In genomic region chr9:135726138-135726853, GRCh38 we compare ENCODE assay signal across 26 cellular contexts. TPM values are rescaled to one million over a fixed set of nuclear protein-coding genes. Genes with fewer than 3 reads are reported as not detected.
DNase-seq lines count a peak whose midpoint lies in the region; ATAC-seq and TF ChIP-seq lines count a peak whose summit lies in the region.
"Had no signal": no experiment of that assay in that cellular context is flagged by ENCODE, and none has a peak within 500 bp of the region (broad histone marks: within the 10 kb centered on the region; RNA-seq: fewer than 3 reads in every experiment).

No MANE protein-coding gene starts in this region.

- BruUV-seq in OCI-LY7 (replicated peaks; lab: Mats Ljungman, UMichigan): no TSS peak

- no peak overlapping the region for H3T11ph ChIP-seq in H9 (ENCODE audit: low read length)

- H3K36me3 ChIP-seq in OCI-LY7 (ENCODE audit: insufficient read depth, low read length) (no peaks in the 10 kb centered on the region), osteoblast (ENCODE audit: insufficient read depth, low read length) (no peaks in the 10 kb centered on the region)
- H3K36me3 ChIP-seq: left ventricle myocardium inferior, stomach had no signal

- POLR2A ChIA-PET in OCI-LY7 (lab: Charles Lee): no interaction called here

- WGBS in H9 (ENCODE audit: extremely low coverage, insufficient read length, low lambda C conversion rate): 100% methylated on average over 1 of the region's 16 CpGs

- H3K4me2 ChIP-seq in H9 (ENCODE audit: insufficient read depth, insufficient read length, low read length) (no peak overlapping the region), OCI-LY7 (ENCODE audit: low read length) (no peak overlapping the region), osteoblast (ENCODE audit: insufficient read depth, low read length) (no peak overlapping the region)
- H3K4me2 ChIP-seq: hepatocyte had no signal

- H3K4me3 ChIP-seq in OCI-LY7 (ENCODE audit: low read depth, low read length, poor library complexity, severe bottlenecking) (no peak overlapping the region), epithelial cell of proximal tubule (ENCODE audit: low read depth, low read length) (no peak overlapping the region), osteoblast (ENCODE audit: insufficient read depth, low read length) (no peak overlapping the region)
- H3K4me3 ChIP-seq: hepatocyte, left ventricle myocardium inferior, stomach had no signal

- H3K4me1 Mint-ChIP-seq in H9: peaks cover 14 to 17% of the 10 kb centered on the region in 2 experiments
- H3K4me1 Mint-ChIP-seq: CD8-positive, alpha-beta memory T cell; nephron had no signal

- TF ChIP-seq CTCF in H9 (conservative IDR thresholded peaks at IDR 0.05): peak; percentile 38; the same call in 2 of the 3 replicates
- peak; percentile 30; the same call in 1 of the 2 replicates for TF ChIP-seq CTCF in OCI-LY7 (conservative IDR thresholded peaks at IDR 0.05; ENCODE audit: low read length)
- peak; percentile 6 for TF ChIP-seq CTCF in epithelial cell of proximal tubule (conservative IDR thresholded peaks at IDR 0.05; ENCODE audit: low read depth, low read length)
- TF ChIP-seq CTCF in GM13977 (IDR thresholded peaks at IDR 0.05; ENCODE audit: extremely low read depth, insufficient read depth, missing control alignments): no peak
- TF ChIP-seq CTCF in osteoblast (IDR thresholded peaks at IDR 0.05; ENCODE audit: extremely low read depth, low read depth, low read length): no peak

- peaks cover 7% of the 10 kb centered on the region for H3K27me3 Mint-ChIP-seq in H9 (ENCODE audit: low read depth)

- no peaks in the 10 kb centered on the region for H3K23me2 ChIP-seq in H9 (ENCODE audit: insufficient read length, low read depth, low read length, poor library complexity, severe bottlenecking)

- CTCF ChIA-PET in OCI-LY7 (lab: Charles Lee; ENCODE audit: unreplicated experiment): no interaction called here

- peaks cover 8% of the 10 kb centered on the region in 2 experiments for H3K9me3 Mint-ChIP-seq in H9

- H3K27me3 ChIP-seq in H9 (ENCODE audit: insufficient read depth, low read length) (0 out of 2 replicates have a peak, but pooled peaks cover 2% of the 10 kb centered on the region), osteoblast (ENCODE audit: insufficient read depth, low read length) (peaks cover 7% of the 10 kb centered on the region)
- H3K27me3 ChIP-seq: hepatocyte had no signal

- no peak overlapping the region for H3K9ac ChIP-seq in H9 (ENCODE audit: extremely low read depth, insufficient read length, low read length)

- DNase-seq in D341Med (ENCODE audit: low spot score) (peak; percentile 54), H9 (no peak), OCI-LY7 (ENCODE audit: low spot score) (no peak), epithelial cell of proximal tubule (ENCODE audit: low read depth) (no peak), ACHN (no peak), GM13977 (ENCODE audit: low spot score) (no peak), osteoblast (ENCODE audit: insufficient read length, low spot score, missing footprints) (no peak)
- DNase-seq: activated effector memory CD4-positive, alpha-beta T cell treated with anti-CD3 and anti-CD28 coated beads, Interleukin-2, amount 50 U/mL, for 16 hours; CD8-positive, alpha-beta memory T cell; DND-41; Kasumi-1; left ventricle myocardium inferior; midbrain; NCI-H1436; NCI-H2171; NCI-H526; OCI-M1; stomach; trophoblast cell had no signal

- no peak overlapping the region for H2AK5ac ChIP-seq in H9 (ENCODE audit: insufficient read length, low read length)

- H4K20me1 ChIP-seq in H9 (ENCODE audit: control insufficient read depth, insufficient read depth, insufficient read length) (no peaks in the 10 kb centered on the region), OCI-LY7 (ENCODE audit: insufficient read depth, low read length) (no peaks in the 10 kb centered on the region), osteoblast (ENCODE audit: insufficient read depth, low read length) (no peaks in the 10 kb centered on the region)

- no peak overlapping the region for H3K23ac ChIP-seq in H9 (ENCODE audit: insufficient read length, low read depth, low read length)

- H3K4ac ChIP-seq in H9 (ENCODE audit: low read depth, low read length): no peak overlapping the region

- no peak overlapping the region for H4K91ac ChIP-seq in H9 (ENCODE audit: insufficient read length, low read depth, low read length)

- no peak overlapping the region for H2BK120ac ChIP-seq in H9 (ENCODE audit: low read depth, low read length, poor library complexity, severe bottlenecking)

- no peak overlapping the region for H2BK12ac ChIP-seq in H9 (ENCODE audit: insufficient read length, low read depth, low read length)

- H3K27ac ChIP-seq in H9 (ENCODE audit: insufficient read length, low read depth, low read length): no peak overlapping the region
- no peak overlapping the region for H3K27ac ChIP-seq in OCI-LY7 (ENCODE audit: low read depth, low read length, poor library complexity, severe bottlenecking)
- H3K27ac ChIP-seq in osteoblast (ENCODE audit: low read depth, low read length): no peak overlapping the region
- H3K27ac ChIP-seq: hepatocyte, left ventricle myocardium inferior, stomach had no signal

- H3K27ac Mint-ChIP-seq in H9: no peak overlapping the region
- H3K27ac Mint-ChIP-seq: CD8-positive, alpha-beta memory T cell; nephron; progenitor cell of endocrine pancreas had no signal

- H3K36me3 Mint-ChIP-seq in H9 (ENCODE audit: insufficient read depth in 1 of 3, low read depth in 3 of 3): peaks cover 3 to 9% (median 6%) of the 10 kb centered on the region in 3 experiments

- H2BK5ac ChIP-seq in H9 (ENCODE audit: insufficient read length, low read length): no peak overlapping the region

- intact Hi-C loops in OCI-LY7 (cut with micrococcal nuclease; ENCODE audit: unreplicated experiment): no loop called here

- H3K14ac ChIP-seq in H9 (ENCODE audit: insufficient read depth, low read length): no peak overlapping the region

- H4K5ac ChIP-seq in H9 (ENCODE audit: insufficient read length, low read depth, low read length): no peak overlapping the region

- no peaks in the 10 kb centered on the region for H3K79me2 ChIP-seq in H9 (ENCODE audit: insufficient read depth, low read length)
- no peaks in the 10 kb centered on the region for H3K79me2 ChIP-seq in OCI-LY7 (ENCODE audit: insufficient read depth, low read depth, low read length)
- no peaks in the 10 kb centered on the region for H3K79me2 ChIP-seq in osteoblast (ENCODE audit: insufficient read depth, low read length)
- H3K79me2 ChIP-seq: hepatocyte had no signal

- in situ Hi-C loops in ACHN (cut with HindIII; ENCODE audit: low pct_ligation_motif_present, low pct_unique_long_range_greater_than_20kb, low sequenced_read_pairs) (no loop called here), GM13977 (cut with MboI; ENCODE audit: low pct_unique_long_range_greater_than_20kb, low sequenced_read_pairs, unreplicated experiment) (no loop called here)

- H4K8ac ChIP-seq in H9 (replicated peaks; ENCODE audit: insufficient read length, low read depth, low read length): no peak overlapping the region

- ATAC-seq in GM19328 (IDR thresholded peaks at IDR 0.05; ENCODE audit: unreplicated experiment): no peak

- H3K56ac ChIP-seq in H9 (ENCODE audit: insufficient read length, low read depth, low read length): no peak overlapping the region

- H3K9me3 ChIP-seq in H9 (ENCODE audit: control insufficient read depth, low read depth, low read length) (no peaks in the 10 kb centered on the region), OCI-LY7 (ENCODE audit: low read length) (no peaks in the 10 kb centered on the region), osteoblast (ENCODE audit: low read depth, low read length) (no peaks in the 10 kb centered on the region)

- H3K4me1 ChIP-seq in H9 (ENCODE audit: insufficient read depth, low read length) (no peaks in the 10 kb centered on the region; the same call in 1 of the 2 replicates), OCI-LY7 (ENCODE audit: insufficient read depth, low read length, poor library complexity, severe bottlenecking) (no peaks in the 10 kb centered on the region), osteoblast (ENCODE audit: insufficient read depth, low read length) (no peaks in the 10 kb centered on the region)
- H3K4me1 ChIP-seq: left ventricle myocardium inferior, stomach had no signal

- H3K9me2 ChIP-seq in OCI-LY7 (ENCODE audit: insufficient read depth, low read length): no peaks in the 10 kb centered on the region

- H3K79me1 ChIP-seq in H9 (ENCODE audit: insufficient read depth, low read depth, low read length, poor library complexity, severe bottlenecking): no peaks in the 10 kb centered on the region

- no peak overlapping the region for H2BK20ac ChIP-seq in H9 (ENCODE audit: low read depth, low read length, poor library complexity, severe bottlenecking)

- H2AFZ ChIP-seq in H9 (ENCODE audit: low read length) (no peak overlapping the region), OCI-LY7 (ENCODE audit: low read length) (no peak overlapping the region), osteoblast (ENCODE audit: low read length) (no peak overlapping the region)
- H2AFZ ChIP-seq: hepatocyte had no signal

- H3K18ac ChIP-seq in H9 (ENCODE audit: insufficient read length, low read depth, low read length): no peak overlapping the region

- no peak overlapping the region for H3K4me3 Mint-ChIP-seq in H9
- H3K4me3 Mint-ChIP-seq: CD8-positive, alpha-beta memory T cell; nephron had no signal

- no peak overlapping the region for H2BK15ac ChIP-seq in H9 (ENCODE audit: low read depth, low read length)

RNA-seq across cellular contexts. Expression of gene KCNT1, which starts 24.3 kb away (rescaled TPM):
- total RNA-seq in H9 (2021) (0.64 and 0.68 TPM in 2 replicates), OCI-LY7 (2022) (not detected in 2 replicates), epithelial cell of proximal tubule (not detected in 2 replicates), osteoblast (not detected in 2 replicates)
- not detected in 2 replicates for total RNA-seq in OCI-LY7 (2014; rRNA removed; shearing (Covaris generic))
- total RNA-seq: bronchial epithelial cell; CD8-positive, alpha-beta memory T cell; fibroblast of villous mesenchyme; hepatocyte; progenitor cell of endocrine pancreas; T-helper 1 cell treated with Interleukin-12 subunit alpha and Interleukin-12 subunit beta and Interleukin-4 antibody, amounts not matched to agents 30 ng/mL and 1 ng/mL, for 36 hours had no signal

RNA-seq across cellular contexts. Expression of gene SOHLH1, which starts 27.0 kb away (rescaled TPM):
- not detected in 2 replicates for total RNA-seq in H9 (2021)
- total RNA-seq in OCI-LY7 (2014; rRNA removed; shearing (Covaris generic)): not detected in 2 replicates
- not detected in 2 replicates for total RNA-seq in OCI-LY7 (2022)
- total RNA-seq in epithelial cell of proximal tubule: not detected in 2 replicates
- total RNA-seq in osteoblast: not detected in 2 replicates
- total RNA-seq: bronchial epithelial cell; CD8-positive, alpha-beta memory T cell; fibroblast of villous mesenchyme; hepatocyte; left ventricle myocardium inferior; progenitor cell of endocrine pancreas; stomach; T-helper 1 cell treated with Interleukin-12 subunit alpha and Interleukin-12 subunit beta and Interleukin-4 antibody, amounts not matched to agents 30 ng/mL and 1 ng/mL, for 36 hours had no signal

Comparison
In these comparisons a context has a peak if more than half of its experiments do, and no peak if none do; other contexts are left out.
1. CTCF ChIP-seq: peak in H9 (single experiment), OCI-LY7 (single experiment) and epithelial cell of proximal tubule (single experiment); none in GM13977 (single experiment) and osteoblast (single experiment).